In genomic region chr3:152213086-152213674, GRCh38 we compare ENCODE assay signal across 12 cellular contexts. TPM values are rescaled to one million over a fixed set of nuclear protein-coding genes. Genes with fewer than 3 reads are reported as not detected.
DNase-seq lines count a peak whose midpoint lies in the region; ATAC-seq and TF ChIP-seq lines count a peak whose summit lies in the region.
"Had no signal": no experiment of that assay in that cellular context is flagged by ENCODE, and none has a peak within 500 bp of the region (broad histone marks: within the 10 kb centered on the region; RNA-seq: fewer than 3 reads in every experiment).

No MANE protein-coding gene starts in this region.

- no peaks in the 10 kb centered on the region for H3K36me3 ChIP-seq in left lung
- no peaks in the 10 kb centered on the region for H3K36me3 ChIP-seq in thoracic aorta
- H3K36me3 ChIP-seq in stomach: no peaks in the 10 kb centered on the region

- ATAC-seq in left lung (peak; percentile 46), thoracic aorta (ENCODE audit: insufficient number of reproducible peaks, low FRiP score, low read depth) (no peak)
- ATAC-seq: activated naive CD4-positive, alpha-beta T cell treated with anti-CD3 and anti-CD28 coated beads, Interleukin-2, amount 50 U/mL, for 72 hours; foreskin keratinocyte had no signal

- no peaks in the 10 kb centered on the region for H3K27me3 Mint-ChIP-seq in activated naive CD4-positive, alpha-beta T cell treated with anti-CD3 and anti-CD28 coated beads for 36 hours (ENCODE audit: low read depth)
- H3K27me3 Mint-ChIP-seq in Calu3 (ENCODE audit: unreplicated experiment): no peaks in the 10 kb centered on the region

- peaks cover 9% of the 10 kb centered on the region for H3K36me3 Mint-ChIP-seq in activated naive CD4-positive, alpha-beta T cell treated with anti-CD3 and anti-CD28 coated beads for 36 hours (ENCODE audit: low read depth)
- H3K36me3 Mint-ChIP-seq in Calu3 (ENCODE audit: insufficient read depth, unreplicated experiment): no peaks in the 10 kb centered on the region

- intact Hi-C loops in activated naive CD4-positive, alpha-beta T cell treated with anti-CD3 and anti-CD28 coated beads for 36 hours (cut with micrococcal nuclease): no loop called here
- intact Hi-C loops in left lung (cut with DNase I) (no loop called here), Calu3 (cut with micrococcal nuclease; ENCODE audit: unreplicated experiment) (no loop called here), stomach (cut with DNase I; ENCODE audit: low total_unique reads) (no loop called here)

- H3K9me3 ChIP-seq in left lung: no peaks in the 10 kb centered on the region
- no peaks in the 10 kb centered on the region for H3K9me3 ChIP-seq in thoracic aorta
- H3K9me3 ChIP-seq in stomach: no peaks in the 10 kb centered on the region

- no peak for DNase-seq in activated naive CD4-positive, alpha-beta T cell treated with anti-CD3 and anti-CD28 coated beads for 36 hours
- no peak for DNase-seq in activated naive CD4-positive, alpha-beta T cell (lab: John Stamatoyannopoulos, UW)
- peak; percentile 30 for DNase-seq in SIG-M5 (lab: John Stamatoyannopoulos, UW)
- no peak for DNase-seq in left lung
- no peak for DNase-seq in thoracic aorta (ENCODE audit: low spot score)
- DNase-seq in Calu3: no peak
- no peak for DNase-seq in erythroblast (lab: John Stamatoyannopoulos, UW)
- DNase-seq in stomach: no peak
- DNase-seq: foreskin keratinocyte, KG1 had no signal

- peaks cover 4% of the 10 kb centered on the region for H3K9me3 Mint-ChIP-seq in activated naive CD4-positive, alpha-beta T cell treated with anti-CD3 and anti-CD28 coated beads for 36 hours
- H3K9me3 Mint-ChIP-seq in Calu3 (ENCODE audit: low read depth, unreplicated experiment): no peaks in the 10 kb centered on the region

- H3K27me3 ChIP-seq in left lung: no peaks in the 10 kb centered on the region
- H3K27me3 ChIP-seq in thoracic aorta (replicated peaks; ENCODE audit: insufficient read depth): no peaks in the 10 kb centered on the region
- no peaks in the 10 kb centered on the region for H3K27me3 ChIP-seq in stomach
- H3K27me3 ChIP-seq: foreskin keratinocyte had no signal

- CTCF ChIA-PET in activated naive CD4-positive, alpha-beta T cell treated with anti-CD3 and anti-CD28 coated beads for 36 hours (lab: Charles Lee): interaction anchor here (0.8 to 1.2 kb wide), 2 partner anchors 20 to 30 kb away, joined by 3 read pairs; no protein-coding TSS in a partner anchor
- CTCF ChIA-PET in Calu3 (lab: Charles Lee): no interaction called here

- TF ChIP-seq CTCF in left lung (IDR thresholded peaks at IDR 0.05): no peak
- TF ChIP-seq CTCF in thoracic aorta (IDR thresholded peaks at IDR 0.05): no peak
- no peak for TF ChIP-seq CTCF in Calu3 (IDR thresholded peaks at IDR 0.05; ENCODE audit: unreplicated experiment)
- no peak for TF ChIP-seq CTCF in stomach (IDR thresholded peaks at IDR 0.05)

- peaks cover 0 to 10% of the 10 kb centered on the region in 2 donors for H3K4me1 ChIP-seq in left lung
- H3K4me1 ChIP-seq in thoracic aorta (ENCODE audit: control insufficient read depth in 1 of 2, low read depth in 2 of 2): peaks cover 11 to 44% of the 10 kb centered on the region in 2 donors
- peaks cover 0 to 6% (median 1%) of the 10 kb centered on the region in 4 donors for H3K4me1 ChIP-seq in stomach
- H3K4me1 ChIP-seq: foreskin keratinocyte had no signal

- H3K4me3 Mint-ChIP-seq in activated naive CD4-positive, alpha-beta T cell treated with anti-CD3 and anti-CD28 coated beads for 36 hours: no peak overlapping the region
- no peak overlapping the region for H3K4me3 Mint-ChIP-seq in Calu3 (ENCODE audit: low read depth, unreplicated experiment)
- H3K4me3 Mint-ChIP-seq: neural crest cell had no signal

- peaks cover 77% of the 10 kb centered on the region for H3K4me1 Mint-ChIP-seq in activated naive CD4-positive, alpha-beta T cell treated with anti-CD3 and anti-CD28 coated beads for 36 hours (ENCODE audit: low read depth)
- H3K4me1 Mint-ChIP-seq in Calu3 (ENCODE audit: low read depth, unreplicated experiment): peaks cover 12% of the 10 kb centered on the region

- TF ChIP-seq EP300 in stomach (IDR thresholded peaks at IDR 0.05): no peak

- H3K4me3 ChIP-seq in left lung: no peak overlapping the region
- no peak overlapping the region for H3K4me3 ChIP-seq in thoracic aorta
- H3K4me3 ChIP-seq in stomach: no peak overlapping the region

- no peak for TF ChIP-seq POLR2A in erythroblast (IDR thresholded peaks at IDR 0.05; ENCODE audit: low read length)
- TF ChIP-seq POLR2A in stomach (IDR thresholded peaks at IDR 0.05): no peak

- peak overlapping the region in 1 of 2 donors; percentile 38 for H3K27ac ChIP-seq in left lung
- peak overlapping the region; percentile 31 to 71 for H3K27ac ChIP-seq in thoracic aorta
- peak overlapping the region in 2 of 5 donors; percentile 7 to 40 for H3K27ac ChIP-seq in stomach
- H3K27ac ChIP-seq: foreskin keratinocyte had no signal

- H3K27ac Mint-ChIP-seq in activated naive CD4-positive, alpha-beta T cell treated with anti-CD3 and anti-CD28 coated beads for 36 hours: peak overlapping the region; percentile 64
- no peak overlapping the region for H3K27ac Mint-ChIP-seq in Calu3 (ENCODE audit: unreplicated experiment)

- no TSS peak for BruUV-seq in Calu3 (replicated peaks; lab: Mats Ljungman, UMichigan)

RNA-seq across cellular contexts. Expression of gene MBNL1, which starts 55.5 kb away (rescaled TPM):
- 100 to 1,000 TPM; 387 to 391 TPM for total RNA-seq in activated naive CD4-positive, alpha-beta T cell treated with anti-CD3 and anti-CD28 coated beads for 36 hours
- 100 to 1,000 TPM; 226 to 246 TPM for total RNA-seq in left lung
- total RNA-seq in thoracic aorta: 1,000 to 10,000 TPM in 1 of 2 donors, 100 to 1,000 TPM in 1; 783 to 1,062 TPM
- total RNA-seq in Calu3 (2022): 164 and 183 TPM in 2 replicates
- total RNA-seq in stomach: 100 to 1,000 TPM in 4 of 5 donors, 10 to 100 TPM in 1; 95.0 to 379 (median 325) TPM
- 10 to 100 TPM; 25.7 to 39.3 (median 29.2) TPM for polyA plus RNA-seq in stomach
